ENCODE assay signal across 23 cellular contexts in genomic region chr3:84510007-84510406, GRCh38.
"Had no signal": no experiment of that assay in that cellular context is flagged by ENCODE, and none has a peak within 500 bp of the region (broad histone marks: within the 10 kb centered on the region; RNA-seq: fewer than 3 reads in every experiment).

No MANE protein-coding gene starts in this region.

- H3K9ac ChIP-seq: SK-N-SH had no signal

- H3K4me2 ChIP-seq: SK-N-SH had no signal

- H3K9me2 ChIP-seq: SK-N-SH had no signal

- H3K4me3 ChIP-seq: SJSA1 had no signal

- H3K27ac ChIP-seq: HL-60, SJSA1 had no signal

- H3K36me3 ChIP-seq: SJSA1 had no signal

- DNase-seq: IMR-90, Karpas-422, KG1, MM.1S, NCI-H1092 treated with DMSO at 0.1 percent for 48 hours, NCI-H1436, NCI-H187, NCI-H2029, NCI-H2081 treated with DMSO at 0.1 percent for 48 hours, NCI-H2171, NCI-H226, NCI-H446, NCI-H510A, NCI-H524 treated with DMSO at 0.1 percent for 48 hours, NCI-H69, NCI-H774, Right ventricle myocardium superior, RPMI8226, SIG-M5, SK-N-SH, SW 1271 had no signal

- H3K4me1 ChIP-seq: SJSA1 had no signal

- H3K9me3 ChIP-seq: SJSA1, SK-N-SH had no signal

- H3K27me3 ChIP-seq: SJSA1 had no signal
